In genomic region chr5:181189363-181189961, GRCh38 we compare ENCODE assay signal across 1 cellular context.
A peak's percentile ranks its signal among the peaks of the same experiment; 100 is the strongest.
TF ChIP-seq lines count a peak whose summit lies in the region.

No MANE protein-coding gene starts in this region.

TF ChIP-seq in GM12878, 131 proteins besides CTCF, POLR2A, EP300 and RAD21:
- TF ChIP-seq SUZ12 (IDR thresholded peaks at IDR 0.05; ENCODE audit: unreplicated experiment) (no peak), RCOR1 (conservative IDR thresholded peaks at IDR 0.05; ENCODE audit: low read depth, low read length) (no peak), MLLT1 (IDR thresholded peaks at IDR 0.05) (peak; percentile 46; the same call in 1 of the 2 replicates), CHD2 (IDR thresholded peaks at IDR 0.05; ENCODE audit: borderline replicate concordance, low read depth, low read length) (no peak), ZNF274 (IDR thresholded peaks at IDR 0.05; ENCODE audit: insufficient read depth, insufficient read length) (no peak), SP1 (IDR thresholded peaks at IDR 0.05; ENCODE audit: low read depth, low read length) (no peak), SUPT20H (IDR thresholded peaks at IDR 0.05; ENCODE audit: borderline replicate concordance, control insufficient read depth, low read depth, low read length) (no peak), ZBED1 (IDR thresholded peaks at IDR 0.05; ENCODE audit: borderline replicate concordance) (no peak), E2F4 (IDR thresholded peaks at IDR 0.05; ENCODE audit: low read depth, low read length) (no peak), ZZZ3 (IDR thresholded peaks at IDR 0.05; ENCODE audit: control insufficient read depth, insufficient read length, low read depth) (no peak), ZNF207 (IDR thresholded peaks at IDR 0.05; ENCODE audit: borderline replicate concordance) (no peak), MTA3 (IDR thresholded peaks at IDR 0.05; ENCODE audit: borderline replicate concordance, low read length) (no peak), CEBPZ (IDR thresholded peaks at IDR 0.05; ENCODE audit: low read depth, low read length) (no peak), MEF2B (IDR thresholded peaks at IDR 0.05; ENCODE audit: partially characterized antibody, poor library complexity, severe bottlenecking) (no peak), NRF1 (conservative IDR thresholded peaks at IDR 0.05; ENCODE audit: low read depth, low read length) (no peak), SIN3A (IDR thresholded peaks at IDR 0.05; ENCODE audit: low read depth, low read length) (0 out of 2 replicates have a peak, but pooled peaks have one; percentile 29), ZSCAN29 (IDR thresholded peaks at IDR 0.05) (no peak), PAX5 (IDR thresholded peaks at IDR 0.05; ENCODE audit: borderline replicate concordance, low read depth, low read length) (no peak), TARDBP (IDR thresholded peaks at IDR 0.05; ENCODE audit: borderline replicate concordance) (no peak), ZNF217 (IDR thresholded peaks at IDR 0.05) (no peak), TCF12 (IDR thresholded peaks at IDR 0.05; ENCODE audit: low read depth, low read length) (no peak), POLR2AphosphoS5 (IDR thresholded peaks at IDR 0.05; ENCODE audit: low read length) (0 out of 2 replicates have a peak, but pooled peaks have one; percentile 34), SMAD1 (IDR thresholded peaks at IDR 0.05; ENCODE audit: low read depth, partially characterized antibody) (no peak), HDAC2 (IDR thresholded peaks at IDR 0.05) (no peak), EED (IDR thresholded peaks at IDR 0.05; ENCODE audit: low read depth) (0 out of 2 replicates have a peak, but pooled peaks have one; percentile 17), E4F1 (IDR thresholded peaks at IDR 0.05; ENCODE audit: borderline replicate concordance, partially characterized antibody) (peak; percentile 89), ASH2L (IDR thresholded peaks at IDR 0.05; ENCODE audit: borderline replicate concordance, low read depth) (0 out of 2 replicates have a peak, but pooled peaks have one; percentile 45)
- TF ChIP-seq, protein P1, sequence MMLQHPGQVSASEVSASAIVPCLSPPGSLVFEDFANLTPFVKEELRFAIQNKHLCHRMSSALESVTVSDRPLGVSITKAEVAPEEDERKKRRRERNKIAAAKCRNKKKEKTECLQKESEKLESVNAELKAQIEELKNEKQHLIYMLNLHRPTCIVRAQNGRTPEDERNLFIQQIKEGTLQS (IDR thresholded peaks at IDR 0.05; ENCODE audit: borderline replicate concordance, extremely low read depth, low read depth, low read length), result no peak
- TF ChIP-seq, protein P2, sequence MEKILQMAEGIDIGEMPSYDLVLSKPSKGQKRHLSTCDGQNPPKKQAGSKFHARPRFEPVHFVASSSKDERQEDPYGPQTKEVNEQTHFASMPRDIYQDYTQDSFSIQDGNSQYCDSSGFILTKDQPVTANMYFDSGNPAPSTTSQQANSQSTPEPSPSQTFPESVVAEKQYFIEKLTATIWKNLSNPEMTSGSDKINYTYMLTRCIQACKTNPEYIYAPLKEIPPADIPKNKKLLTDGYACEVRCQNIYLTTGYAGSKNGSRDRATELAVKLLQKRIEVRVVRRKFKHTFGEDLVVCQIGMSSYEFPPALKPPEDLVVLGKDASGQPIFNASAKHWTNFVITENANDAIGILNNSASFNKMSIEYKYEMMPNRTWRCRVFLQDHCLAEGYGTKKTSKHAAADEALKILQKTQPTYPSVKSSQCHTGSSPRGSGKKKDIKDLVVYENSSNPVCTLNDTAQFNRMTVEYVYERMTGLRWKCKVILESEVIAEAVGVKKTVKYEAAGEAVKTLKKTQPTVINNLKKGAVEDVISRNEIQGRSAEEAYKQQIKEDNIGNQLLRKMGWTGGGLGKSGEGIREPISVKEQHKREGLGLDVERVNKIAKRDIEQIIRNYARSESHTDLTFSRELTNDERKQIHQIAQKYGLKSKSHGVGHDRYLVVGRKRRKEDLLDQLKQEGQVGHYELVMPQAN (conservative IDR thresholded peaks at IDR 0.05), result 0 out of 2 replicates have a peak, but pooled peaks have one; percentile 26
TF ChIP-seq in GM12878: peak in this region for 7.
